30 cellular contexts compared by ENCODE assay signal in genomic region chr3:178494376-178494775, GRCh38. TPM values are rescaled to one million over a fixed set of nuclear protein-coding genes. Genes with fewer than 3 reads are reported as not detected.
"Had no signal": no experiment of that assay in that cellular context is flagged by ENCODE, and none has a peak within 500 bp of the region (broad histone marks: within the 10 kb centered on the region; RNA-seq: fewer than 3 reads in every experiment).

No MANE protein-coding gene starts in this region.

- H3K4me3 Mint-ChIP-seq: effector memory CD8-positive, alpha-beta T cell; naive thymus-derived CD4-positive, alpha-beta T cell; nephron; neural progenitor cell; stimulated activated naive CD8-positive, alpha-beta T cell treated with anti-CD3 and anti-CD28 coated beads, Interleukin-15, amount 100 ng/mL, for 72 hours had no signal

- H3K4me1 ChIP-seq: gastrocnemius medialis, neural progenitor cell, parathyroid adenoma, suprapubic skin, transverse colon, upper lobe of right lung, uterus had no signal

- H3K36me3 ChIP-seq: gastrocnemius medialis, neural progenitor cell, suprapubic skin, transverse colon, upper lobe of right lung, uterus had no signal

- H3K4me1 Mint-ChIP-seq: naive thymus-derived CD4-positive, alpha-beta T cell; nephron; stimulated activated naive CD8-positive, alpha-beta T cell treated with anti-CD3 and anti-CD28 coated beads, Interleukin-15, amount 100 ng/mL, for 72 hours had no signal

- H2AFZ ChIP-seq: neural progenitor cell, parathyroid adenoma had no signal

- H3K4me2 ChIP-seq: neural progenitor cell, smooth muscle cell had no signal

- H3K27ac ChIP-seq: gastrocnemius medialis, neural progenitor cell, parathyroid adenoma, suprapubic skin, transverse colon, upper lobe of right lung, uterus had no signal

- ATAC-seq: effector memory CD8-positive, alpha-beta T cell; gastrocnemius medialis; left lobe of liver; naive thymus-derived CD4-positive, alpha-beta T cell; sciatic nerve; stimulated activated naive CD8-positive, alpha-beta T cell treated with anti-CD3 and anti-CD28 coated beads, Interleukin-15, amount 100 ng/mL, for 72 hours; upper lobe of right lung had no signal

- DNase-seq: cortex of kidney; effector memory CD8-positive, alpha-beta T cell; foreskin fibroblast; gastrocnemius medialis; head of caudate nucleus; mesendoderm; midbrain; naive thymus-derived CD4-positive, alpha-beta T cell; stimulated activated CD4-positive, alpha-beta T cell treated with anti-CD3 and anti-CD28 coated beads, Interleukin-12 subunit alpha, Interleukin-12 subunit beta, amount 100 ng/mL, for 4 hours; stimulated activated CD4-positive, alpha-beta T cell treated with anti-CD3 and anti-CD28 coated beads, Interleukin-1b, Interleukin-23, amount 100 ng/mL, for 48 hours; stimulated activated CD4-positive, alpha-beta T cell treated with anti-CD3 and anti-CD28 coated beads, Interleukin-4, amount 100 ng/mL, for 1 hour; stimulated activated CD8-positive, alpha-beta memory T cell treated with anti-CD3 and anti-CD28 coated beads, Interleukin-4, amount 100 ng/mL, for 48 hours; stimulated activated naive CD4-positive, alpha-beta T cell; stimulated activated naive CD8-positive, alpha-beta T cell treated with anti-CD3 and anti-CD28 coated beads, Interleukin-15, amount 100 ng/mL, for 72 hours; transverse colon; upper lobe of right lung; uterus had no signal

- H3K9me3 ChIP-seq: gastrocnemius medialis, suprapubic skin, transverse colon, upper lobe of right lung, uterus had no signal

- H3K9ac ChIP-seq: neural progenitor cell, parathyroid adenoma had no signal

- H3K27me3 ChIP-seq: gastrocnemius medialis, neural progenitor cell, suprapubic skin, transverse colon, upper lobe of right lung, uterus had no signal

- FAIRE-seq: endometrium, keratinocyte had no signal

- H3K4me3 ChIP-seq: gastrocnemius medialis, neural progenitor cell, smooth muscle cell, suprapubic skin, transverse colon, upper lobe of right lung, uterus had no signal

- H3K79me2 ChIP-seq: parathyroid adenoma had no signal

- H3K27me3 Mint-ChIP-seq: progenitor cell of endocrine pancreas; stimulated activated naive CD8-positive, alpha-beta T cell treated with anti-CD3 and anti-CD28 coated beads, Interleukin-15, amount 100 ng/mL, for 72 hours had no signal

- H3K36me3 Mint-ChIP-seq: naive thymus-derived CD4-positive, alpha-beta T cell; neural progenitor cell had no signal

- H3K27ac Mint-ChIP-seq: effector memory CD8-positive, alpha-beta T cell; naive thymus-derived CD4-positive, alpha-beta T cell; nephron; neural progenitor cell; progenitor cell of endocrine pancreas; stimulated activated naive CD8-positive, alpha-beta T cell treated with anti-CD3 and anti-CD28 coated beads, Interleukin-15, amount 100 ng/mL, for 72 hours had no signal

RNA-seq across cellular contexts. Expression of gene KCNMB2, which starts 41.9 kb away (rescaled TPM):
- total RNA-seq: dermis microvascular lymphatic vessel endothelial cell; gastrocnemius medialis; left lobe of liver; lower leg skin; lung microvascular endothelial cell; naive thymus-derived CD4-positive, alpha-beta T cell; progenitor cell of endocrine pancreas; sciatic nerve had no signal
